1 cellular context compared by ENCODE assay signal in genomic region chr9:136885950-136886578, GRCh38.
TF ChIP-seq lines count a peak whose summit lies in the region.

Gene TRAF2 (plus strand): TSS chr9:136886516. CDS start chr9:136898741, 12,225 bp downstream.

TF ChIP-seq in HEK293, 187 proteins besides CTCF, POLR2A, EP300 and RAD21 (continued from another document):
- TF ChIP-seq KLF8 (tag by site-specific recombination; IDR thresholded peaks at IDR 0.05) (peak; percentile 84), ZIC2 (tag by site-specific recombination; IDR thresholded peaks at IDR 0.05) (peak; percentile 45), EGR2 (tag by site-specific recombination; IDR thresholded peaks at IDR 0.05; ENCODE audit: low read depth) (peak; percentile 76), ZFP37 (tag by site-specific recombination; IDR thresholded peaks at IDR 0.05) (no peak), ZNF138 (tag by site-specific recombination; IDR thresholded peaks at IDR 0.05; ENCODE audit: borderline replicate concordance) (no peak), PATZ1 (tag by site-specific recombination; IDR thresholded peaks at IDR 0.05) (peak; percentile 48; the same call in 1 of the 2 replicates), SP7 (tag by site-specific recombination; IDR thresholded peaks at IDR 0.05) (peak; percentile 31; the same call in 1 of the 2 replicates), GLIS2 (tag by site-specific recombination; IDR thresholded peaks at IDR 0.05) (peak; percentile 71), ZNF324 (tag by site-specific recombination; IDR thresholded peaks at IDR 0.05) (peak; percentile 52), HIC1 (tag by site-specific recombination; IDR thresholded peaks at IDR 0.05) (peak; percentile 78), KLF10 (tag by site-specific recombination; IDR thresholded peaks at IDR 0.05) (peak; percentile 53), KLF17 (tag by site-specific recombination; IDR thresholded peaks at IDR 0.05) (peak; percentile 63; the same call in 1 of the 2 replicates), ZBTB44 (tag by site-specific recombination; IDR thresholded peaks at IDR 0.05) (no peak), ZNF830 (tag by site-specific recombination; IDR thresholded peaks at IDR 0.05; ENCODE audit: low read depth) (no peak), KLF7 (tag by site-specific recombination; IDR thresholded peaks at IDR 0.05; ENCODE audit: borderline replicate concordance) (peak; percentile 44; the same call in 1 of the 2 replicates), KLF16 (tag by site-specific recombination; IDR thresholded peaks at IDR 0.05) (peak; percentile 46; the same call in 1 of the 2 replicates), ZNF624 (tag by site-specific recombination; IDR thresholded peaks at IDR 0.05) (no peak), ZNF391 (tag by site-specific recombination; IDR thresholded peaks at IDR 0.05; ENCODE audit: borderline replicate concordance, low read depth) (0 out of 2 replicates have a peak, but pooled peaks have one; percentile 53), ZNF266 (tag by site-specific recombination; IDR thresholded peaks at IDR 0.05; ENCODE audit: low read depth) (no peak), ZNF10 (tag by site-specific recombination; IDR thresholded peaks at IDR 0.05) (0 out of 2 replicates have a peak, but pooled peaks have one; percentile 45), ZNF76 (tag by site-specific recombination; IDR thresholded peaks at IDR 0.05; ENCODE audit: borderline replicate concordance, low read depth) (peak; percentile 44; the same call in 1 of the 2 replicates), KLF1 (tag by site-specific recombination; IDR thresholded peaks at IDR 0.05) (peak; percentile 55), GLIS1 (tag by site-specific recombination; IDR thresholded peaks at IDR 0.05) (peak; percentile 16; the same call in 1 of the 2 replicates), ZXDB (tag by site-specific recombination; IDR thresholded peaks at IDR 0.05) (peak; percentile 76), ZNF510 (tag by site-specific recombination; IDR thresholded peaks at IDR 0.05; ENCODE audit: insufficient replicate concordance) (no peak), ZNF23 (tag by site-specific recombination; IDR thresholded peaks at IDR 0.05; ENCODE audit: borderline replicate concordance) (no peak), YY1 (tag by site-specific recombination; IDR thresholded peaks at IDR 0.05) (0 out of 2 replicates have a peak, but pooled peaks have one; percentile 29), ZFHX2 (tag by site-specific recombination; conservative IDR thresholded peaks at IDR 0.05) (peak; percentile 73), IKZF3 (tag by site-specific recombination; IDR thresholded peaks at IDR 0.05) (0 out of 2 replicates have a peak, but pooled peaks have one; percentile 36), OVOL3 (tag by site-specific recombination; IDR thresholded peaks at IDR 0.05) (0 out of 2 replicates have a peak, but pooled peaks have one; percentile 4), ZEB2 (tag by site-specific recombination; IDR thresholded peaks at IDR 0.05) (peak; percentile 35; the same call in 1 of the 2 replicates), ZNF561 (tag by site-specific recombination; IDR thresholded peaks at IDR 0.05; ENCODE audit: borderline replicate concordance) (peak; percentile 50; the same call in 1 of the 2 replicates), KLF9 (tag by site-specific recombination; IDR thresholded peaks at IDR 0.05; ENCODE audit: low read depth) (peak; percentile 53)
- TF ChIP-seq, protein P1, sequence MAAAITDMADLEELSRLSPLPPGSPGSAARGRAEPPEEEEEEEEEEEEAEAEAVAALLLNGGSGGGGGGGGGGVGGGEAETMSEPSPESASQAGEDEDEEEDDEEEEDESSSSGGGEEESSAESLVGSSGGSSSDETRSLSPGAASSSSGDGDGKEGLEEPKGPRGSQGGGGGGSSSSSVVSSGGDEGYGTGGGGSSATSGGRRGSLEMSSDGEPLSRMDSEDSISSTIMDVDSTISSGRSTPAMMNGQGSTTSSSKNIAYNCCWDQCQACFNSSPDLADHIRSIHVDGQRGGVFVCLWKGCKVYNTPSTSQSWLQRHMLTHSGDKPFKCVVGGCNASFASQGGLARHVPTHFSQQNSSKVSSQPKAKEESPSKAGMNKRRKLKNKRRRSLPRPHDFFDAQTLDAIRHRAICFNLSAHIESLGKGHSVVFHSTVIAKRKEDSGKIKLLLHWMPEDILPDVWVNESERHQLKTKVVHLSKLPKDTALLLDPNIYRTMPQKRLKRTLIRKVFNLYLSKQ (tag by site-specific recombination; IDR thresholded peaks at IDR 0.05; ENCODE audit: borderline replicate concordance), result no peak
- TF ChIP-seq, protein P2, sequence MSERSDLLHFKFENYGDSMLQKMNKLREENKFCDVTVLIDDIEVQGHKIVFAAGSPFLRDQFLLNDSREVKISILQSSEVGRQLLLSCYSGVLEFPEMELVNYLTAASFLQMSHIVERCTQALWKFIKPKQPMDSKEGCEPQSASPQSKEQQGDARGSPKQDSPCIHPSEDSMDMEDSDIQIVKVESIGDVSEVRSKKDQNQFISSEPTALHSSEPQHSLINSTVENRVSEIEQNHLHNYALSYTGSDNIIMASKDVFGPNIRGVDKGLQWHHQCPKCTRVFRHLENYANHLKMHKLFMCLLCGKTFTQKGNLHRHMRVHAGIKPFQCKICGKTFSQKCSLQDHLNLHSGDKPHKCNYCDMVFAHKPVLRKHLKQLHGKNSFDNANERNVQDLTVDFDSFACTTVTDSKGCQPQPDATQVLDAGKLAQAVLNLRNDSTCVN (tag by site-specific recombination; optimal IDR thresholded peaks at IDR 0.05), result peak; percentile 87
